Comparison of ENCODE assay signal across 1 cellular context in genomic region chr18:59139615-59140286, GRCh38.
TF ChIP-seq lines count a peak whose summit lies in the region.

TSS of gene SEC11C (plus strand) at chr18:59139884. CDS start at chr18:59139949, 65 bp downstream.

TF ChIP-seq in HepG2, 621 proteins besides CTCF, POLR2A, EP300 and RAD21 (continued from another document and continues in another):
- TF ChIP-seq PAXIP1 (CRISPR knock-in tag; conservative IDR thresholded peaks at IDR 0.05), result 0 out of 2 replicates have a peak, but pooled peaks have one; percentile 19
- TF ChIP-seq, protein P1, sequence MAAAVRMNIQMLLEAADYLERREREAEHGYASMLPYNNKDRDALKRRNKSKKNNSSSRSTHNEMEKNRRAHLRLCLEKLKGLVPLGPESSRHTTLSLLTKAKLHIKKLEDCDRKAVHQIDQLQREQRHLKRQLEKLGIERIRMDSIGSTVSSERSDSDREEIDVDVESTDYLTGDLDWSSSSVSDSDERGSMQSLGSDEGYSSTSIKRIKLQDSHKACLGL (CRISPR knock-in tag; IDR thresholded peaks at IDR 0.05), result peak; percentile 66; the same call in 1 of the 2 replicates
- TF ChIP-seq, protein P2, sequence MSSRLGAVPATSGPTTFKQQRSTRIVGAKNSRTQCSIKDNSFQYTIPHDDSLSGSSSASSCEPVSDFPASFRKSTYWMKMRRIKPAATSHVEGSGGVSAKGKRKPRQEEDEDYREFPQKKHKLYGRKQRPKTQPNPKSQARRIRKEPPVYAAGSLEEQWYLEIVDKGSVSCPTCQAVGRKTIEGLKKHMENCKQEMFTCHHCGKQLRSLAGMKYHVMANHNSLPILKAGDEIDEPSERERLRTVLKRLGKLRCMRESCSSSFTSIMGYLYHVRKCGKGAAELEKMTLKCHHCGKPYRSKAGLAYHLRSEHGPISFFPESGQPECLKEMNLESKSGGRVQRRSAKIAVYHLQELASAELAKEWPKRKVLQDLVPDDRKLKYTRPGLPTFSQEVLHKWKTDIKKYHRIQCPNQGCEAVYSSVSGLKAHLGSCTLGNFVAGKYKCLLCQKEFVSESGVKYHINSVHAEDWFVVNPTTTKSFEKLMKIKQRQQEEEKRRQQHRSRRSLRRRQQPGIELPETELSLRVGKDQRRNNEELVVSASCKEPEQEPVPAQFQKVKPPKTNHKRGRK (CRISPR knock-in tag; IDR thresholded peaks at IDR 0.05), result no peak
- TF ChIP-seq, protein P3, sequence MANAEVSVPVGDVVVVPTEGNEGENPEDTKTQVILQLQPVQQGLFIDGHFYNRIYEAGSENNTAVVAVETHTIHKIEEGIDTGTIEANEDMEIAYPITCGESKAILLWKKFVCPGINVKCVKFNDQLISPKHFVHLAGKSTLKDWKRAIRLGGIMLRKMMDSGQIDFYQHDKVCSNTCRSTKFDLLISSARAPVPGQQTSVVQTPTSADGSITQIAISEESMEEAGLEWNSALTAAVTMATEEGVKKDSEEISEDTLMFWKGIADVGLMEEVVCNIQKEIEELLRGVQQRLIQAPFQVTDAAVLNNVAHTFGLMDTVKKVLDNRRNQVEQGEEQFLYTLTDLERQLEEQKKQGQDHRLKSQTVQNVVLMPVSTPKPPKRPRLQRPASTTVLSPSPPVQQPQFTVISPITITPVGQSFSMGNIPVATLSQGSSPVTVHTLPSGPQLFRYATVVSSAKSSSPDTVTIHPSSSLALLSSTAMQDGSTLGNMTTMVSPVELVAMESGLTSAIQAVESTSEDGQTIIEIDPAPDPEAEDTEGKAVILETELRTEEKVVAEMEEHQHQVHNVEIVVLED (CRISPR knock-in tag; IDR thresholded peaks at IDR 0.05; ENCODE audit: borderline replicate concordance), result peak; percentile 95
- 0 out of 2 replicates have a peak, but pooled peaks have one; percentile 39 for TF ChIP-seq MED13 (CRISPR knock-in tag; IDR thresholded peaks at IDR 0.05)
- TF ChIP-seq ZNF280D (CRISPR knock-in tag; IDR thresholded peaks at IDR 0.05), result peak; percentile 55; the same call in 1 of the 2 replicates
- no peak for TF ChIP-seq SOX6 (IDR thresholded peaks at IDR 0.05)
- peak; percentile 65 for TF ChIP-seq SOX6 (CRISPR knock-in tag; IDR thresholded peaks at IDR 0.05)
- TF ChIP-seq ZNF414 (CRISPR knock-in tag; IDR thresholded peaks at IDR 0.05), result no peak
- TF ChIP-seq, protein P4, sequence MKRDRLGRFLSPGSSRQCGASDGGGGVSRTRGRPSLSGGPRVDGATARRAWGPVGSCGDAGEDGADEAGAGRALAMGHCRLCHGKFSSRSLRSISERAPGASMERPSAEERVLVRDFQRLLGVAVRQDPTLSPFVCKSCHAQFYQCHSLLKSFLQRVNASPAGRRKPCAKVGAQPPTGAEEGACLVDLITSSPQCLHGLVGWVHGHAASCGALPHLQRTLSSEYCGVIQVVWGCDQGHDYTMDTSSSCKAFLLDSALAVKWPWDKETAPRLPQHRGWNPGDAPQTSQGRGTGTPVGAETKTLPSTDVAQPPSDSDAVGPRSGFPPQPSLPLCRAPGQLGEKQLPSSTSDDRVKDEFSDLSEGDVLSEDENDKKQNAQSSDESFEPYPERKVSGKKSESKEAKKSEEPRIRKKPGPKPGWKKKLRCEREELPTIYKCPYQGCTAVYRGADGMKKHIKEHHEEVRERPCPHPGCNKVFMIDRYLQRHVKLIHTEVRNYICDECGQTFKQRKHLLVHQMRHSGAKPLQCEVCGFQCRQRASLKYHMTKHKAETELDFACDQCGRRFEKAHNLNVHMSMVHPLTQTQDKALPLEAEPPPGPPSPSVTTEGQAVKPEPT (CRISPR knock-in tag; IDR thresholded peaks at IDR 0.05; ENCODE audit: low read depth), result 0 out of 2 replicates have a peak, but pooled peaks have one; percentile 14
- peak; percentile 84; the same call in 1 of the 2 replicates for TF ChIP-seq CSRNP1 (CRISPR knock-in tag; IDR thresholded peaks at IDR 0.05)
- TF ChIP-seq KDM2A (CRISPR knock-in tag; IDR thresholded peaks at IDR 0.05; ENCODE audit: borderline replicate concordance, low read depth), result peak; percentile 63; the same call in 1 of the 2 replicates
- TF ChIP-seq ZNF761 (CRISPR knock-in tag; conservative IDR thresholded peaks at IDR 0.05), result no peak
- TF ChIP-seq ZNF33B (CRISPR knock-in tag; IDR thresholded peaks at IDR 0.05), result peak; percentile 82; the same call in 1 of the 2 replicates
- TF ChIP-seq ONECUT2 (CRISPR knock-in tag; IDR thresholded peaks at IDR 0.05), result no peak
- no peak; the same call in 1 of the 2 replicates for TF ChIP-seq PHF20 (CRISPR knock-in tag; IDR thresholded peaks at IDR 0.05)
- peak; percentile 44; the same call in 1 of the 2 replicates for TF ChIP-seq THRA (CRISPR knock-in tag; IDR thresholded peaks at IDR 0.05; ENCODE audit: borderline replicate concordance)
- peak; percentile 80 for TF ChIP-seq PHF8 (CRISPR knock-in tag; IDR thresholded peaks at IDR 0.05)
- TF ChIP-seq ZXDC (CRISPR knock-in tag; IDR thresholded peaks at IDR 0.05), result 0 out of 2 replicates have a peak, but pooled peaks have one; percentile 48
- TF ChIP-seq TBL1XR1 (IDR thresholded peaks at IDR 0.05; ENCODE audit: borderline replicate concordance, low read length, partially characterized antibody), result peak; percentile 64
- TF ChIP-seq, protein P5, sequence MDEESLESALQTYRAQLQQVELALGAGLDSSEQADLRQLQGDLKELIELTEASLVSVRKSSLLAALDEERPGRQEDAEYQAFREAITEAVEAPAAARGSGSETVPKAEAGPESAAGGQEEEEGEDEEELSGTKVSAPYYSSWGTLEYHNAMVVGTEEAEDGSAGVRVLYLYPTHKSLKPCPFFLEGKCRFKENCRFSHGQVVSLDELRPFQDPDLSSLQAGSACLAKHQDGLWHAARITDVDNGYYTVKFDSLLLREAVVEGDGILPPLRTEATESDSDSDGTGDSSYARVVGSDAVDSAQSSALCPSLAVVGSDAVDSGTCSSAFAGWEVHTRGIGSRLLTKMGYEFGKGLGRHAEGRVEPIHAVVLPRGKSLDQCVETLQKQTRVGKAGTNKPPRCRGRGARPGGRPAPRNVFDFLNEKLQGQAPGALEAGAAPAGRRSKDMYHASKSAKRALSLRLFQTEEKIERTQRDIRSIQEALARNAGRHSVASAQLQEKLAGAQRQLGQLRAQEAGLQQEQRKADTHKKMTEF (CRISPR knock-in tag; IDR thresholded peaks at IDR 0.05), result peak; percentile 60; the same call in 1 of the 2 replicates
- TF ChIP-seq SRSF1 (optimal IDR thresholded peaks at IDR 0.05; ENCODE audit: low read depth, low read length), result peak; percentile 63
- TF ChIP-seq BRCA1 (CRISPR knock-in tag; IDR thresholded peaks at IDR 0.05), result no peak
- 0 out of 2 replicates have a peak, but pooled peaks have one; percentile 37 for TF ChIP-seq TOPORS (CRISPR knock-in tag; IDR thresholded peaks at IDR 0.05)
- TF ChIP-seq KLF13 (CRISPR knock-in tag; IDR thresholded peaks at IDR 0.05), result no peak
- 0 out of 2 replicates have a peak, but pooled peaks have one; percentile 66 for TF ChIP-seq TIGD3 (CRISPR knock-in tag; IDR thresholded peaks at IDR 0.05; ENCODE audit: borderline replicate concordance)
